Comparison of ENCODE assay signal across 16 cellular contexts in genomic region chr2:25598911-25599310, GRCh38.
DNase-seq lines count a peak whose midpoint lies in the region; TF ChIP-seq lines count a peak whose summit lies in the region.
"Had no signal": no experiment of that assay in that cellular context is flagged by ENCODE, and none has a peak within 500 bp of the region (broad histone marks: within the 10 kb centered on the region; RNA-seq: fewer than 3 reads in every experiment).

No MANE protein-coding gene starts in this region.

- H3K36me3 ChIP-seq in HAP-1 (replicated peaks) (no peaks in the 10 kb centered on the region), thyroid gland (no peaks in the 10 kb centered on the region)

- peak overlapping the region; percentile 81 for H3K27ac ChIP-seq in caudate nucleus (ENCODE audit: low read depth, low read length)
- no peak overlapping the region for H3K27ac ChIP-seq in thyroid gland
- H3K27ac ChIP-seq: A549 had no signal

- WGBS in thyroid gland, 2 donors, result 95% methylated on average over 4 of the region's 4 CpGs

- H3K9me3 ChIP-seq in HAP-1, result no peaks in the 10 kb centered on the region
- no peaks in the 10 kb centered on the region for H3K9me3 ChIP-seq in thyroid gland
- H3K9me3 ChIP-seq: A549, Caco-2 had no signal

- intact Hi-C loops in thyroid gland (cut with DNase I), result no loop called here

- H3K4me1 ChIP-seq in HAP-1, result peaks cover 5% of the 10 kb centered on the region; the same call in 1 of the 2 replicates
- H3K4me1 ChIP-seq in thyroid gland, result peaks cover 3 to 6% of the 10 kb centered on the region in 2 donors

- H3K27me3 ChIP-seq in HAP-1 (ENCODE audit: low read depth) (no peaks in the 10 kb centered on the region), thyroid gland (no peaks in the 10 kb centered on the region)

- TF ChIP-seq POLR2A in thyroid gland (IDR thresholded peaks at IDR 0.05), result no peak

- no peak for TF ChIP-seq CTCF in thyroid gland (IDR thresholded peaks at IDR 0.05)

- DNase-seq in HAP-1 (ENCODE audit: low spot score in 2 of 2), result peak; percentile 29 to 43
- peak in 42 of 61 donors; percentile 4 to 84 (median 48) for DNase-seq in caudate nucleus (lab: John Stamatoyannopoulos, UW)
- peak; percentile 54 to 93 for DNase-seq in hippocampal formation (lab: John Stamatoyannopoulos, UW)
- DNase-seq in pons (ENCODE audit: low spot score), result peak; percentile 98
- DNase-seq in thyroid gland, result no peak
- no peak for DNase-seq in SKM-1 (lab: John Stamatoyannopoulos, UW; ENCODE audit: unreplicated experiment)
- no peak for DNase-seq in COR-L47 (lab: John Stamatoyannopoulos, UW)
- no peak for DNase-seq in NCI-H2196 treated with DMSO at 0.1 percent for 48 hours (lab: John Stamatoyannopoulos, UW; ENCODE audit: unreplicated experiment)
- DNase-seq: Caco-2, DMS153, GOT3, NCI-H1436, NCI-H2081, NCI-H2227 treated with DMSO at 0.1 percent for 48 hours, NCI-H524 had no signal

- in situ Hi-C loops in HAP-1 (cut with MboI; ENCODE audit: low sequenced_read_pairs), result no loop called here

- no peak overlapping the region for H3K4me3 ChIP-seq in HAP-1
- H3K4me3 ChIP-seq in thyroid gland (replicated peaks in 1 of 3), result no peak overlapping the region
- H3K4me3 ChIP-seq: A549 had no signal

Comparison
In these comparisons a context has a peak if more than half of its experiments do, and no peak if none do; other contexts are left out.
1. DNase-seq: peak in HAP-1 (2 of 2), caudate nucleus (42 of 61), hippocampal formation (2 of 2) and pons (single experiment); none in thyroid gland (0 of 2), SKM-1 (single experiment), COR-L47 (single experiment) and NCI-H2196 treated with DMSO at 0.1 percent for 48 hours (single experiment).